In genomic region chr12:47238665-47239064, GRCh38 we compare ENCODE assay signal across 16 cellular contexts.
A peak's percentile ranks its signal among the peaks of the same experiment; 100 is the strongest.
DNase-seq lines count a peak whose midpoint lies in the region; ATAC-seq, FAIRE-seq and TF ChIP-seq lines count a peak whose summit lies in the region.
"Had no signal": no experiment of that assay in that cellular context is flagged by ENCODE, and none has a peak within 500 bp of the region (broad histone marks: within the 10 kb centered on the region; RNA-seq: fewer than 3 reads in every experiment).

No MANE protein-coding gene starts in this region.

- H3K36me3 ChIP-seq in pancreas: no peaks in the 10 kb centered on the region
- H3K36me3 ChIP-seq: HAP-1 had no signal

- H3K9me3 Mint-ChIP-seq in activated CD4-positive, alpha-beta T cell treated with anti-CD3 and anti-CD28 coated beads, Interleukin-2, amount 10 ng/mL, durations not matched to agents 7 days and 5 days: peaks cover 8% of the 10 kb centered on the region
- H3K9me3 Mint-ChIP-seq in T-cell: peaks cover 0 to 8% (median 0%) of the 10 kb centered on the region in 3 donors

- no peaks in the 10 kb centered on the region for H3K27me3 ChIP-seq in pancreas

- no peak overlapping the region for H3K4me3 Mint-ChIP-seq in activated CD4-positive, alpha-beta T cell treated with anti-CD3 and anti-CD28 coated beads, Interleukin-2, amount 10 ng/mL, durations not matched to agents 7 days and 5 days
- peak overlapping the region in 1 of 3 donors; percentile 45 for H3K4me3 Mint-ChIP-seq in T-cell

- CTCF ChIA-PET in activated CD4-positive, alpha-beta T cell treated with anti-CD3 and anti-CD28 coated beads, Interleukin-2, amount 10 ng/mL, durations not matched to agents 7 days and 5 days (lab: Charles Lee): no interaction called here
- CTCF ChIA-PET in T-cell (lab: Charles Lee): interaction anchor here in 1 of 2 donors (0.6 kb wide), 1 partner anchor 37 kb away, joined by 3 read pairs; no protein-coding TSS in a partner anchor

- H3K4me1 ChIP-seq in pancreas: no peaks in the 10 kb centered on the region
- H3K4me1 ChIP-seq: HAP-1 had no signal

- no peaks in the 10 kb centered on the region for H3K9me3 ChIP-seq in pancreas
- H3K9me3 ChIP-seq: HAP-1 had no signal

- ATAC-seq in T-cell (replicated peaks in 1 of 4) (peak in 3 of 4 experiments; percentile 26 to 44 (median 32)), pancreas (peak in 3 of 4 donors; percentile 34 to 56 (median 54)), HG03439 (IDR thresholded peaks at IDR 0.05; ENCODE audit: unreplicated experiment) (no peak)
- ATAC-seq: SK-N-SH treated with all-trans-retinoic acid at 6 μM for 48 hours had no signal

- H3K36me3 Mint-ChIP-seq in activated CD4-positive, alpha-beta T cell treated with anti-CD3 and anti-CD28 coated beads, Interleukin-2, amount 10 ng/mL, durations not matched to agents 7 days and 5 days (ENCODE audit: low read depth): peaks cover 73% of the 10 kb centered on the region
- peaks cover 64% of the 10 kb centered on the region for H3K36me3 Mint-ChIP-seq in T-cell

- no peak for FAIRE-seq in pancreas (lab: Jason Lieb, UNC)

- intact Hi-C loops in pancreas (cut with DNase I): no loop called here

- no peak overlapping the region for H3K27ac ChIP-seq in pancreas

- H3K27me3 Mint-ChIP-seq in activated CD4-positive, alpha-beta T cell treated with anti-CD3 and anti-CD28 coated beads, Interleukin-2, amount 10 ng/mL, durations not matched to agents 7 days and 5 days: no peaks in the 10 kb centered on the region
- no peaks in the 10 kb centered on the region for H3K27me3 Mint-ChIP-seq in T-cell

- no peak for TF ChIP-seq CTCF in pancreas (IDR thresholded peaks at IDR 0.05)

- POLR2A ChIA-PET in activated CD4-positive, alpha-beta T cell treated with anti-CD3 and anti-CD28 coated beads, Interleukin-2, amount 10 ng/mL, durations not matched to agents 7 days and 5 days (lab: Charles Lee): no interaction called here
- POLR2A ChIA-PET in T-cell (lab: Charles Lee): no interaction called here

- peak overlapping the region; percentile 0 for H3K27ac Mint-ChIP-seq in activated CD4-positive, alpha-beta T cell treated with anti-CD3 and anti-CD28 coated beads, Interleukin-2, amount 10 ng/mL, durations not matched to agents 7 days and 5 days
- peak overlapping the region; percentile 79 to 90 for H3K27ac Mint-ChIP-seq in T-cell

- H3K4me1 Mint-ChIP-seq in activated CD4-positive, alpha-beta T cell treated with anti-CD3 and anti-CD28 coated beads, Interleukin-2, amount 10 ng/mL, durations not matched to agents 7 days and 5 days: peaks cover 44% of the 10 kb centered on the region
- peaks cover 51 to 56% (median 56%) of the 10 kb centered on the region in 3 donors for H3K4me1 Mint-ChIP-seq in T-cell

- no peak overlapping the region for H3K4me3 ChIP-seq in pancreas
- H3K4me3 ChIP-seq: HAP-1 had no signal

- no peak for DNase-seq in activated CD4-positive, alpha-beta T cell treated with anti-CD3 and anti-CD28 coated beads, Interleukin-2, amount 10 ng/mL, durations not matched to agents 7 days and 5 days
- DNase-seq in activated CD4-positive, alpha-beta T cell treated with anti-CD3 and anti-CD28 coated beads for 1 hour: no peak
- DNase-seq in T-cell (no peak), fibroblast of gingiva (ENCODE audit: low read depth) (peak; percentile 30), pancreas (no peak), NCI-H82 treated with DMSO at 0.1 percent for 48 hours (lab: John Stamatoyannopoulos, UW; ENCODE audit: unreplicated experiment) (no peak), cerebellar nuclear complex (lab: John Stamatoyannopoulos, UW) (no peak)
- DNase-seq: ACHN, DND-41, head of caudate nucleus, NCI-H187, NCI-H774, retina had no signal
